Comparison of ENCODE assay signal across 11 cellular contexts in the genomic region with DNA sequence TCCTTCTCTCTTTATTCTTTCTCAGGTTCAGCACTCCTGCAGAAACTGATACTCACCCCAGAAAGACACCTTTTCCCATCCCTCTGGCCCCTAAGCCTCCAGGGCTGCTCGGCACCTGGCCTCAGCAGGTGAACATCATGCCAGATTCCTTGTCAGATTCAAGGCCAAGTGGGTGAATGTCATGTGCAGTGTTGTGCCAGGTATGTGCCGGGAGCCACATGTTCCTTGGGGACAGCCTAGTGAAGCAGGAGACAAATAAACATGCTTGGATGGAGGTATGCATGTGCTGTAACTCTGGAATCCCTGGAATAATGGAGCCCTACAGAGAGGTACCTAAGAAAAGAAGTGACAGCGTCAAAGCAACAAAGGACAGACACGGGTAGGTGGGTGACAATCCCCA. TPM values are rescaled to one million over a fixed set of nuclear protein-coding genes. Genes with fewer than 3 reads are reported as not detected.
DNase-seq lines count a peak whose midpoint lies in the region; ATAC-seq and TF ChIP-seq lines count a peak whose summit lies in the region.
"Not testable (repeated sequence)": the region's sequence is repeated elsewhere in the genome, so short reads cannot be mapped to it uniquely, and the experiment has no call there.
"Had no signal": no experiment of that assay in that cellular context is flagged by ENCODE, and none has a peak within 500 bp of the region (broad histone marks: within the 10 kb centered on the region; RNA-seq: fewer than 3 reads in every experiment).

No MANE protein-coding gene starts in this region.

- not testable (repeated sequence) for BruUV-seq in MCF 10A (replicated peaks; lab: Mats Ljungman, UMichigan)

- peak overlapping the region; percentile 43 for H3K27ac Mint-ChIP-seq in activated naive CD8-positive, alpha-beta T cell treated with anti-CD3 and anti-CD28 coated beads, Interleukin-2, amount 10 ng/mL, durations not matched to agents 7 days and 5 days
- H3K27ac Mint-ChIP-seq in MCF 10A (ENCODE audit: low read depth, unreplicated experiment) (peak overlapping the region; percentile 87), progenitor cell of endocrine pancreas (peak overlapping the region; percentile 17)

- not testable (repeated sequence) for DNase-seq in RWPE2 (ENCODE audit: low spot score); activated naive CD8-positive, alpha-beta T cell treated with anti-CD3 and anti-CD28 coated beads, Interleukin-2, amount 10 ng/mL, durations not matched to agents 7 days and 5 days; MCF 10A (ENCODE audit: unreplicated experiment); progenitor cell of endocrine pancreas (ENCODE audit: low spot score, unreplicated experiment)
- peak; percentile 39 for DNase-seq in esophagus muscularis mucosa (ENCODE audit: extremely low spot score)

- H3K4me1 Mint-ChIP-seq in activated naive CD8-positive, alpha-beta T cell treated with anti-CD3 and anti-CD28 coated beads, Interleukin-2, amount 10 ng/mL, durations not matched to agents 7 days and 5 days; progenitor cell of endocrine pancreas (ENCODE audit: low read depth): not testable (repeated sequence)
- peaks cover 47% of the 10 kb centered on the region for H3K4me1 Mint-ChIP-seq in MCF 10A (ENCODE audit: insufficient read depth, unreplicated experiment)

- WGBS in esophagus muscularis mucosa: 90% methylated on average over 4 of the region's 4 CpGs

- not testable (repeated sequence) for H3K4me3 Mint-ChIP-seq in activated naive CD8-positive, alpha-beta T cell treated with anti-CD3 and anti-CD28 coated beads, Interleukin-2, amount 10 ng/mL, durations not matched to agents 7 days and 5 days; MCF 10A (ENCODE audit: unreplicated experiment); progenitor cell of endocrine pancreas (ENCODE audit: low read depth)

- H3K27me3 ChIP-seq in RWPE2 (ENCODE audit: insufficient read depth, poor library complexity, severe bottlenecking); esophagus muscularis mucosa: not testable (repeated sequence)

- not testable (repeated sequence) for ATAC-seq in RWPE2 (ENCODE audit: low read depth); activated naive CD8-positive, alpha-beta T cell treated with anti-CD3 and anti-CD28 coated beads, Interleukin-2, amount 10 ng/mL, durations not matched to agents 7 days and 5 days (ENCODE audit: low read depth)

- H3K9me3 ChIP-seq in RWPE2 (ENCODE audit: severe bottlenecking); esophagus muscularis mucosa: not testable (repeated sequence)

- peaks cover 12% of the 10 kb centered on the region for H3K36me3 Mint-ChIP-seq in activated naive CD8-positive, alpha-beta T cell treated with anti-CD3 and anti-CD28 coated beads, Interleukin-2, amount 10 ng/mL, durations not matched to agents 7 days and 5 days
- H3K36me3 Mint-ChIP-seq in MCF 10A (ENCODE audit: insufficient read depth, unreplicated experiment); progenitor cell of endocrine pancreas (ENCODE audit: insufficient read depth): not testable (repeated sequence)

- TF ChIP-seq EP300 in esophagus muscularis mucosa (IDR thresholded peaks at IDR 0.05): not testable (repeated sequence)

- H3K36me3 ChIP-seq in RWPE2 (ENCODE audit: low read depth): not testable (repeated sequence)
- peaks cover 0 to 13% (median 6%) of the 10 kb centered on the region in 4 donors for H3K36me3 ChIP-seq in esophagus muscularis mucosa

- H3K4me1 ChIP-seq in RWPE2 (ENCODE audit: insufficient read depth, poor library complexity, severe bottlenecking): peaks cover 31% of the 10 kb centered on the region
- H3K4me1 ChIP-seq in esophagus muscularis mucosa: not testable (repeated sequence)

- POLR2A ChIA-PET in activated naive CD8-positive, alpha-beta T cell treated with anti-CD3 and anti-CD28 coated beads, Interleukin-2, amount 10 ng/mL, durations not matched to agents 7 days and 5 days (lab: Charles Lee): not testable (repeated sequence)
- POLR2A ChIA-PET in MCF 10A (lab: Yijun Ruan, JAX): interaction anchor here (0.7 to 8.7 kb wide), 9 partner anchors 11 to 178 kb away, joined by 4 to 115 read pairs (median 10); a partner anchor contains a TSS

- H3K4me3 ChIP-seq in RWPE2 (ENCODE audit: severe bottlenecking); esophagus muscularis mucosa: not testable (repeated sequence)

- TF ChIP-seq CTCF in RWPE2 (IDR thresholded peaks at IDR 0.05; ENCODE audit: poor library complexity, severe bottlenecking); MCF 10A (IDR thresholded peaks at IDR 0.05; ENCODE audit: unreplicated experiment); esophagus muscularis mucosa (IDR thresholded peaks at IDR 0.05); progenitor cell of endocrine pancreas (IDR thresholded peaks at IDR 0.05; ENCODE audit: unreplicated experiment): not testable (repeated sequence)

- H3K9me3 Mint-ChIP-seq in activated naive CD8-positive, alpha-beta T cell treated with anti-CD3 and anti-CD28 coated beads, Interleukin-2, amount 10 ng/mL, durations not matched to agents 7 days and 5 days; MCF 10A (ENCODE audit: unreplicated experiment); progenitor cell of endocrine pancreas (ENCODE audit: low read depth): not testable (repeated sequence)

- TF ChIP-seq POLR2A in esophagus muscularis mucosa (IDR thresholded peaks at IDR 0.05; ENCODE audit: low read depth): not testable (repeated sequence)

- intact Hi-C loops in MCF 10A (cut with micrococcal nuclease): not testable (repeated sequence)
- intact Hi-C loops in esophagus muscularis mucosa (cut with DNase I): loop anchor here (10.0 kb wide), 1 partner anchor 632 kb away; no protein-coding TSS in a partner anchor

- H3K27me3 Mint-ChIP-seq in activated naive CD8-positive, alpha-beta T cell treated with anti-CD3 and anti-CD28 coated beads, Interleukin-2, amount 10 ng/mL, durations not matched to agents 7 days and 5 days; MCF 10A (ENCODE audit: insufficient read depth, unreplicated experiment); progenitor cell of endocrine pancreas: not testable (repeated sequence)

- H3K27ac ChIP-seq in RWPE2 (ENCODE audit: poor library complexity, severe bottlenecking): peak overlapping the region; percentile 74
- H3K27ac ChIP-seq in esophagus muscularis mucosa (replicated peaks in 1 of 4): not testable (repeated sequence)

- CTCF ChIA-PET in MCF 10A (lab: Yijun Ruan, JAX): interaction anchor here (1.1 kb wide), 1 partner anchor 26 kb away, joined by 3 read pairs; no protein-coding TSS in a partner anchor

RNA-seq across cellular contexts. Expression of a gene that starts 1.7 kb away (rescaled TPM):
- total RNA-seq in activated naive CD8-positive, alpha-beta T cell treated with anti-CD3 and anti-CD28 coated beads, Interleukin-2, amount 10 ng/mL, durations not matched to agents 7 days and 5 days: not detected
- total RNA-seq in MCF 10A (2022) (not detected in 2 replicates), esophagus muscularis mucosa (under 1 TPM in 2 of 4 donors, not detected in 2; 0.26 to 0.34 TPM), progenitor cell of endocrine pancreas (not detected in 2 replicates)
- total RNA-seq: A673; CD4-positive, alpha-beta memory T cell; CD4-positive, CD25-positive, alpha-beta regulatory T cell; CD8-positive, alpha-beta memory T cell; Daoy; G401 had no signal

RNA-seq across cellular contexts. Expression of a gene that starts 47.3 kb away (rescaled TPM):
- total RNA-seq in activated naive CD8-positive, alpha-beta T cell treated with anti-CD3 and anti-CD28 coated beads, Interleukin-2, amount 10 ng/mL, durations not matched to agents 7 days and 5 days: not detected
- total RNA-seq in MCF 10A (2022) (not detected in 2 replicates), esophagus muscularis mucosa (not detected), progenitor cell of endocrine pancreas (not detected in 2 replicates)
- total RNA-seq: A673; CD4-positive, alpha-beta memory T cell; CD4-positive, CD25-positive, alpha-beta regulatory T cell; CD8-positive, alpha-beta memory T cell; G401 had no signal

RNA-seq across cellular contexts. Expression of a gene that starts 56.9 kb away (rescaled TPM):
- not detected for total RNA-seq in activated naive CD8-positive, alpha-beta T cell treated with anti-CD3 and anti-CD28 coated beads, Interleukin-2, amount 10 ng/mL, durations not matched to agents 7 days and 5 days
- 0.58 and 0.83 TPM in 2 replicates for total RNA-seq in MCF 10A (2022)
- total RNA-seq in esophagus muscularis mucosa: 1 to 10 TPM in 3 of 4 donors, under 1 TPM in 1; 0.91 to 4.6 (median 2.3) TPM
- 4.2 and 4.6 TPM in 2 replicates for total RNA-seq in progenitor cell of endocrine pancreas
- total RNA-seq: CD4-positive, alpha-beta memory T cell; CD4-positive, CD25-positive, alpha-beta regulatory T cell; CD8-positive, alpha-beta memory T cell; G401 had no signal

Comparison
In these comparisons a context has a peak if more than half of its experiments do, and no peak if none do; other contexts are left out.
1. H3K27ac Mint-ChIP-seq: peak in every context shown above with its lines; median percentile 87 in MCF 10A; 43 in activated naive CD8-positive, alpha-beta T cell treated with anti-CD3 and anti-CD28 coated beads, Interleukin-2, amount 10 ng/mL, durations not matched to agents 7 days and 5 days; 17 in progenitor cell of endocrine pancreas.